ENCODE assay signal across 2 cellular contexts in genomic region chr12:121766290-121767039, GRCh38.
A peak's percentile ranks its signal among the peaks of the same experiment; 100 is the strongest.
TF ChIP-seq lines count a peak whose summit lies in the region.

No MANE protein-coding gene starts in this region.

TF ChIP-seq in HCT116, 20 proteins besides CTCF, POLR2A, EP300 and RAD21:
- TF ChIP-seq REST (IDR thresholded peaks at IDR 0.05; ENCODE audit: low read depth) = no peak

TF ChIP-seq in GM12878, 131 proteins besides CTCF, POLR2A, EP300 and RAD21:
- no peak for TF ChIP-seq BCL3 (IDR thresholded peaks at IDR 0.05; ENCODE audit: borderline replicate concordance, insufficient read depth, low read depth, low read length, poor library complexity, severe bottlenecking)
- no peak for TF ChIP-seq TAF1 (IDR thresholded peaks at IDR 0.05; ENCODE audit: borderline replicate concordance, low read depth, low read length)
- TF ChIP-seq CREB1 (IDR thresholded peaks at IDR 0.05; ENCODE audit: low read depth) = no peak
- TF ChIP-seq CBX5 (IDR thresholded peaks at IDR 0.05; ENCODE audit: low read depth) = no peak
- TF ChIP-seq TCF3 (IDR thresholded peaks at IDR 0.05; ENCODE audit: borderline replicate concordance, insufficient read depth, low read depth, low read length) = no peak
- no peak for TF ChIP-seq ZBTB4 (CRISPR knock-in tag; IDR thresholded peaks at IDR 0.05)
- no peak for TF ChIP-seq JUNB (IDR thresholded peaks at IDR 0.05)
- TF ChIP-seq USF1 (IDR thresholded peaks at IDR 0.05; ENCODE audit: borderline replicate concordance, extremely low read length, insufficient read depth, low read depth, low read length) = peak; percentile 51
- TF ChIP-seq SKIL (IDR thresholded peaks at IDR 0.05; ENCODE audit: low read depth, poor library complexity, severe bottlenecking) = no peak
